1 cellular context compared by ENCODE assay signal in genomic region chr6:147077251-147077650, GRCh38.
TF ChIP-seq lines count a peak whose summit lies in the region.

No MANE protein-coding gene starts in this region.

TF ChIP-seq in IMR-90, 13 proteins besides CTCF, POLR2A, EP300 and RAD21 (continued from another document):
- no peak for TF ChIP-seq ELK1 (IDR thresholded peaks at IDR 0.05; ENCODE audit: borderline replicate concordance, low read depth, low read length)
- no peak for TF ChIP-seq RFX5 (IDR thresholded peaks at IDR 0.05; ENCODE audit: low read depth, low read length)
- no peak for TF ChIP-seq MAFK (IDR thresholded peaks at IDR 0.05; ENCODE audit: low read depth, low read length)
- TF ChIP-seq FOS (IDR thresholded peaks at IDR 0.05; ENCODE audit: low read depth, low read length), result no peak
- TF ChIP-seq CHD1 (IDR thresholded peaks at IDR 0.05; ENCODE audit: low read depth, low read length), result no peak
- no peak for TF ChIP-seq SMC3 (IDR thresholded peaks at IDR 0.05; ENCODE audit: low read depth, low read length)
TF ChIP-seq in IMR-90: peak in this region for 0.
